Comparison of ENCODE assay signal across 17 cellular contexts in the genomic region with DNA sequence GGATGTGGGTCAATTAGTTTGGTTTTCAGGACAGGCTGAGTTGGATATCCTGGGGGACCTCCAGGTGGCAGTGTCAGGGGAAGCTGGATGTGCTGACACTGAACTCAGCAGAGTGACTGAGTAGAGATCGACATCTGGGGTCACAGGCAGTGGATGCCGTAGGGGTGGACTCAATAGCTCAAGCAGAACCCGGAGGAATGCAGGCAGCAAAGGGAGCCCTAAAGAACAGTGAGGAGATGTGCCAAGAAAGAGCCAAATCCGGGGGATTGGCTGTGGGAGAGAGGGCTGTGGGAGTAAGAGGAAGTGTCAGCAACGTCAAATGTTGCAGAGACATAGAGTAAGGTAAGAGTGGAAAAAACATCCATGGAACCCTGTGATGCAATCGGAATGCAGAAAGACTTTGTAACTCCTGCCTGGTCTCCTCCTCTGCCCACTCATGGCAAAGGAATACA. TPM values are rescaled to one million over a fixed set of nuclear protein-coding genes. Genes with fewer than 3 reads are reported as not detected.
DNase-seq lines count a peak whose midpoint lies in the region; ATAC-seq and TF ChIP-seq lines count a peak whose summit lies in the region.
"Had no signal": no experiment of that assay in that cellular context is flagged by ENCODE, and none has a peak within 500 bp of the region (broad histone marks: within the 10 kb centered on the region; RNA-seq: fewer than 3 reads in every experiment).

No MANE protein-coding gene starts in this region.

- no peak overlapping the region for H2AFZ ChIP-seq in MM.1S (ENCODE audit: low read length)

- ATAC-seq in omental fat pad (ENCODE audit: low FRiP score), result peak; percentile 83
- ATAC-seq in HG03095 (IDR thresholded peaks at IDR 0.05; ENCODE audit: unreplicated experiment), result no peak
- no peak for ATAC-seq in GM18502 (IDR thresholded peaks at IDR 0.05; ENCODE audit: poor library complexity, unreplicated experiment)
- no peak for ATAC-seq in HG02642 (IDR thresholded peaks at IDR 0.05; ENCODE audit: poor library complexity, unreplicated experiment)
- ATAC-seq in HG02938 (IDR thresholded peaks at IDR 0.05; ENCODE audit: unreplicated experiment), result no peak
- ATAC-seq: activated CD8-positive, alpha-beta memory T cell treated with anti-CD3 and anti-CD28 coated beads, Interleukin-2, amount 10 ng/mL, durations not matched to agents 7 days and 5 days had no signal

- peak; percentile 13 for TF ChIP-seq CTCF in GM10266 (IDR thresholded peaks at IDR 0.05; ENCODE audit: control insufficient read depth, insufficient read depth, low read depth, missing control alignments)
- TF ChIP-seq CTCF in MM.1S (IDR thresholded peaks at IDR 0.05; ENCODE audit: low read length), result peak; percentile 22
- TF ChIP-seq CTCF in omental fat pad (IDR thresholded peaks at IDR 0.05), result no peak

- no peak overlapping the region for H3K4me2 ChIP-seq in MM.1S (ENCODE audit: low read depth, low read length)

- H3K27me3 ChIP-seq in MM.1S (replicated peaks; ENCODE audit: insufficient read depth, low read length), result no peaks in the 10 kb centered on the region

- H3K36me3 ChIP-seq in MM.1S (replicated peaks; ENCODE audit: insufficient read depth, low read length), result no peaks in the 10 kb centered on the region

- H3K79me2 ChIP-seq in MM.1S (ENCODE audit: low read length), result no peaks in the 10 kb centered on the region

- peaks cover 88% of the 10 kb centered on the region for H3K4me1 ChIP-seq in MM.1S (ENCODE audit: low read length)

- no peak overlapping the region for H3K9ac ChIP-seq in MM.1S (ENCODE audit: low read length)

- DNase-seq in GM10266 (ENCODE audit: extremely low spot score) (no peak), MM.1S (no peak), caudate nucleus (lab: John Stamatoyannopoulos, UW) (peak in 18 of 61 donors; percentile 8 to 74 (median 24)), omental fat pad (ENCODE audit: low spot score) (no peak)
- DNase-seq: activated CD8-positive, alpha-beta memory T cell treated with anti-CD3 and anti-CD28 coated beads, Interleukin-2, amount 10 ng/mL, durations not matched to agents 7 days and 5 days; kidney; occipital lobe; stimulated activated CD4-positive, alpha-beta T cell treated with anti-CD3 and anti-CD28 coated beads, Interleukin-4, amount 100 ng/mL, for 1 hour; substantia nigra; T1000 had no signal

- peaks cover 30% of the 10 kb centered on the region for H3F3A ChIP-seq in MM.1S (ENCODE audit: insufficient read depth, low read length)

- no peaks in the 10 kb centered on the region for H3K9me3 ChIP-seq in MM.1S (replicated peaks; ENCODE audit: insufficient read depth, low read length)

- peak overlapping the region; percentile 84; the same call in 1 of the 2 replicates for H3K27ac ChIP-seq in MM.1S (ENCODE audit: low read length)
- H3K27ac ChIP-seq in caudate nucleus (ENCODE audit: low read depth, low read length), result peak overlapping the region; percentile 68
- H3K27ac ChIP-seq: epithelial cell of prostate had no signal

- no peaks in the 10 kb centered on the region for H4K20me1 ChIP-seq in MM.1S (ENCODE audit: insufficient read depth, low read length)

- H3K4me3 ChIP-seq in MM.1S (ENCODE audit: low read length), result no peak overlapping the region

- no peaks in the 10 kb centered on the region for H3K9me2 ChIP-seq in MM.1S (replicated peaks; ENCODE audit: insufficient read depth, low read length)

RNA-seq across cellular contexts. Expression of gene CCRL2, which starts 11.8 kb away (rescaled TPM):
- 10 to 100 TPM in 3 of 4 donors, 1 to 10 TPM in 1; 6.8 to 17.8 (median 12.8) TPM for total RNA-seq in omental fat pad
- total RNA-seq: astrocyte had no signal

RNA-seq across cellular contexts. Expression of gene CCR5, which starts 24.5 kb away (rescaled TPM):
- total RNA-seq in omental fat pad, result 1 to 10 TPM in 2 of 4 donors, under 1 TPM in 2; 0.16 to 5.2 (median 0.78) TPM
- total RNA-seq: astrocyte, M059J had no signal

RNA-seq across cellular contexts. Expression of gene CCR2, which starts 41.3 kb away (rescaled TPM):
- 1 to 10 TPM; 1.3 to 5.4 (median 4.1) TPM for total RNA-seq in omental fat pad
- total RNA-seq: astrocyte had no signal

Comparison
In these comparisons a context has a peak if more than half of its experiments do, and no peak if none do; other contexts are left out.
1. CTCF ChIP-seq: peak in GM10266 (single experiment) and MM.1S (single experiment); none in omental fat pad (0 of 3).